8 cellular contexts compared by ENCODE assay signal in genomic region chr1:203326830-203327683, GRCh38. TPM values are rescaled to one million over a fixed set of nuclear protein-coding genes. Genes with fewer than 3 reads are reported as not detected.
A peak's percentile ranks its signal among the peaks of the same experiment; 100 is the strongest.
DNase-seq lines count a peak whose midpoint lies in the region; ATAC-seq and TF ChIP-seq lines count a peak whose summit lies in the region.

No MANE protein-coding gene starts in this region.

- H3K79me2 ChIP-seq in OCI-LY1 (ENCODE audit: insufficient read depth, low read length), result no peaks in the 10 kb centered on the region

- H3K9ac ChIP-seq in OCI-LY1 (ENCODE audit: low read length), result peak overlapping the region; percentile 90

- TF ChIP-seq CTCF in OCI-LY1 (IDR thresholded peaks at IDR 0.05; ENCODE audit: low read length) (no peak), epithelial cell of esophagus (IDR thresholded peaks at IDR 0.05; ENCODE audit: insufficient read depth, low read depth, low read length, missing control alignments) (no peak), mucosa of descending colon (IDR thresholded peaks at IDR 0.05) (no peak)

- no peaks in the 10 kb centered on the region for H3K9me2 ChIP-seq in OCI-LY1 (ENCODE audit: low read depth, low read length)

- H3F3A ChIP-seq in OCI-LY1 (ENCODE audit: insufficient read depth, low read length), result peaks cover 16% of the 10 kb centered on the region

- peak overlapping the region; percentile 83 for H3K4me2 ChIP-seq in OCI-LY1 (ENCODE audit: low read length)

- no peak overlapping the region for H2AFZ ChIP-seq in OCI-LY1 (ENCODE audit: low read length)

- H4K20me1 ChIP-seq in OCI-LY1 (ENCODE audit: insufficient read depth, low read length), result no peaks in the 10 kb centered on the region

- intact Hi-C loops in mucosa of descending colon (cut with DNase I, micrococcal nuclease), result no loop called here

- H3K9me3 ChIP-seq in OCI-LY1 (ENCODE audit: low read length) (no peaks in the 10 kb centered on the region), mucosa of descending colon (no peaks in the 10 kb centered on the region)

- ATAC-seq in GM21526 (IDR thresholded peaks at IDR 0.05; ENCODE audit: low FRiP score, unreplicated experiment) (peak; percentile 68), mucosa of descending colon (peak; percentile 83)

- H3K4me3 ChIP-seq in OCI-LY1 (ENCODE audit: low read depth, low read length, poor library complexity, severe bottlenecking) (peak overlapping the region; percentile 65), epithelial cell of esophagus (ENCODE audit: low read length) (peak overlapping the region; percentile 55), mucosa of descending colon (no peak overlapping the region)

- DNase-seq in D341Med (ENCODE audit: low spot score) (peak; percentile 99), HuH-7 (ENCODE audit: low spot score) (peak; percentile 93), activated T-cell treated with anti-CD3 and anti-CD28 coated beads for 24 hours (ENCODE audit: low read depth) (peak; percentile 90), epithelial cell of esophagus (ENCODE audit: low read depth) (peak; percentile 93), mucosa of descending colon (peak; percentile 95 to 98 (median 97))
- DNase-seq in stimulated activated CD8-positive, alpha-beta memory T cell treated with anti-CD3 and anti-CD28 coated beads, Interleukin-4, amount 100 ng/mL, for 24 hours (ENCODE audit: low read depth), result peak; percentile 92

- H3K36me3 ChIP-seq in OCI-LY1 (ENCODE audit: insufficient read depth, low read length), result no peaks in the 10 kb centered on the region
- H3K36me3 ChIP-seq in mucosa of descending colon (ENCODE audit: low read depth), result no peaks in the 10 kb centered on the region

- H3K4me1 ChIP-seq in OCI-LY1 (ENCODE audit: insufficient read depth, low read length, severe bottlenecking) (peaks cover 96% of the 10 kb centered on the region), mucosa of descending colon (ENCODE audit: low read depth) (peaks cover 56% of the 10 kb centered on the region)

- H3K27ac ChIP-seq in OCI-LY1 (ENCODE audit: low read depth, low read length, poor library complexity, severe bottlenecking), result peak overlapping the region; percentile 98

- H3K27me3 ChIP-seq in OCI-LY1 (ENCODE audit: insufficient read depth, low read length), result no peaks in the 10 kb centered on the region

RNA-seq across cellular contexts. Expression of gene BTG2, which starts 21.7 kb away (rescaled TPM):
- total RNA-seq in mucosa of descending colon, result 100 to 1,000 TPM in 1 of 3 donors, 10 to 100 TPM in 2; 65.7 to 406 (median 69.1) TPM

RNA-seq across cellular contexts. Expression of gene FMOD, which starts 23.9 kb away (rescaled TPM):
- 10 to 100 TPM; 26.6 to 45.7 (median 33.3) TPM for total RNA-seq in mucosa of descending colon
